23 cellular contexts compared by ENCODE assay signal in the genomic region with DNA sequence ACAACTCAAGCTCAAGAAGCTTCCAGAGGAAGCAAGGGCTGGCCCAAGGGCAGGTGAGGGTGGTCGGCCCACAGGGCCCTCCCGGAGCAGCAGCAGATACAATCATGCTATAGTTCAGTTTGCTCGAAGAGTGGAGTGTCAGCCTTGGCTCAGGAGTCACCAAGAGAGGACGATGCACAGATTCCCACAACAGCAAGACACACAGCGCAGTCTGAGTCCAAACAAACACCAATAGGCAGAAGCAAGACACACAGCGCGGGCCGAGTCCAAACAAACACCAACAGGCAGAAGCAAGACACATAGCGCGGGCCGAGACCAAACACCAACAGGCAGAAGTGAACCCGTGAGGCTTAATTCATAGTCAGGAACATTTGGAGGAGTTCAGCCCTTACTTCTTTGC.
"Had no signal": no experiment of that assay in that cellular context is flagged by ENCODE, and none has a peak within 500 bp of the region (broad histone marks: within the 10 kb centered on the region; RNA-seq: fewer than 3 reads in every experiment).

No MANE protein-coding gene starts in this region.

- H3K27me3 ChIP-seq: MG63 had no signal

- H3K9ac ChIP-seq: SK-N-SH had no signal

- H3K9me3 ChIP-seq: MG63, SK-N-SH had no signal

- H3K36me3 ChIP-seq: MG63 had no signal

- H3K4me2 ChIP-seq: SK-N-SH had no signal

- DNase-seq: IMR-90, Karpas-422, KG1, MG63, NCI-H1092, NCI-H1105 treated with DMSO at 0.1 percent for 48 hours, NCI-H1417 treated with DMSO at 0.1 percent for 48 hours, NCI-H146, NCI-H1694 treated with DMSO at 0.1 percent for 48 hours, NCI-H1930, NCI-H2081, NCI-H2107, NCI-H2227 treated with DMSO at 0.1 percent for 48 hours, NCI-H446, NCI-H510A, NCI-H524 treated with DMSO at 0.1 percent for 48 hours, NCI-H69, NCI-H774, RPMI8226, SHP77, SK-N-SH had no signal

- FAIRE-seq: HepG2, RCC 7860 had no signal

- ATAC-seq: HepG2 had no signal

- H3K4me3 ChIP-seq: MG63 had no signal
